Comparison of ENCODE assay signal across 8 cellular contexts in genomic region chr2:238425979-238426567, GRCh38. TPM values are rescaled to one million over a fixed set of nuclear protein-coding genes. Genes with fewer than 3 reads are reported as not detected.
A peak's percentile ranks its signal among the peaks of the same experiment; 100 is the strongest.
DNase-seq lines count a peak whose midpoint lies in the region; ATAC-seq and TF ChIP-seq lines count a peak whose summit lies in the region.

No MANE protein-coding gene starts in this region.

- TF ChIP-seq EP300 in tibial nerve (IDR thresholded peaks at IDR 0.05), result no peak

- TF ChIP-seq POLR2A in Peyer's patch (IDR thresholded peaks at IDR 0.05), result no peak
- no peak for TF ChIP-seq POLR2A in tibial nerve (IDR thresholded peaks at IDR 0.05)

- H3K27me3 ChIP-seq in Peyer's patch, result no peaks in the 10 kb centered on the region
- H3K27me3 ChIP-seq in lung (ENCODE audit: control insufficient read depth, insufficient read depth), result no peaks in the 10 kb centered on the region
- no peaks in the 10 kb centered on the region for H3K27me3 ChIP-seq in tibial nerve

- peaks cover 0 to 9% (median 0%) of the 10 kb centered on the region in 3 donors for H3K36me3 ChIP-seq in Peyer's patch
- peaks cover 0 to 3% of the 10 kb centered on the region in 2 donors for H3K36me3 ChIP-seq in lung (ENCODE audit: control insufficient read depth in 2 of 2, insufficient read depth in 2 of 2, low read length in 2 of 2)
- peaks cover 0 to 12% (median 0%) of the 10 kb centered on the region in 3 donors for H3K36me3 ChIP-seq in tibial nerve

- peak; percentile 19 for ATAC-seq in GM18907 (IDR thresholded peaks at IDR 0.05; ENCODE audit: unreplicated experiment)
- peak; percentile 26 for ATAC-seq in HG03342 (IDR thresholded peaks at IDR 0.05; ENCODE audit: unreplicated experiment)
- ATAC-seq in lung (ENCODE audit: insufficient read depth, low FRiP score), result no peak

- H3K27ac ChIP-seq in C4-2B, result peak overlapping the region; percentile 94
- H3K27ac ChIP-seq in Peyer's patch, result peak overlapping the region; percentile 88 to 97 (median 94)
- peak overlapping the region; percentile 92 to 98 for H3K27ac ChIP-seq in lung (ENCODE audit: low read depth in 1 of 2, low read length in 1 of 2)
- peak overlapping the region; percentile 75 to 95 (median 86) for H3K27ac ChIP-seq in tibial nerve

- H3K4me3 ChIP-seq in Peyer's patch (peak overlapping the region; percentile 94 to 98 (median 98)), lung (peak overlapping the region; percentile 92), tibial nerve (peak overlapping the region; percentile 49 to 93 (median 74))

- DNase-seq in Peyer's patch (peak in 1 of 3 donors; percentile 20), dedifferentiated amniotic fluid mesenchymal stem cell (ENCODE audit: extremely low spot score) (peak; percentile 15), lung (ENCODE audit: low spot score) (no peak), tibial nerve (ENCODE audit: low spot score in 2 of 2) (no peak), CD1c-positive myeloid dendritic cell (ENCODE audit: extremely low spot score) (no peak)

- H3K4me1 ChIP-seq in Peyer's patch (peaks cover 0 to 19% (median 5%) of the 10 kb centered on the region in 4 donors), lung (ENCODE audit: control insufficient read depth in 2 of 2, insufficient read depth in 2 of 2, low read length in 2 of 2) (peaks cover 0 to 19% of the 10 kb centered on the region in 2 donors), tibial nerve (peaks cover 0 to 47% (median 32%) of the 10 kb centered on the region in 4 donors)

- no peaks in the 10 kb centered on the region for H3K9me3 ChIP-seq in Peyer's patch
- H3K9me3 ChIP-seq in lung (ENCODE audit: control insufficient read depth in 2 of 2, insufficient read depth in 1 of 2, low read length in 1 of 2), result peaks cover 0 to 3% of the 10 kb centered on the region in 2 donors
- H3K9me3 ChIP-seq in tibial nerve, result peaks cover 0 to 13% (median 0%) of the 10 kb centered on the region in 4 donors

- 12 to 16% methylated on average over 24 of the region's 24 CpGs for WGBS in lung, 2 donors
- 1 to 6% methylated on average over 15 to 24 of the region's 24 CpGs for WGBS in tibial nerve, 2 donors

- no peak for TF ChIP-seq CTCF in C4-2B (conservative IDR thresholded peaks at IDR 0.05)
- TF ChIP-seq CTCF in Peyer's patch (IDR thresholded peaks at IDR 0.05), result no peak
- no peak for TF ChIP-seq CTCF in lung (IDR thresholded peaks at IDR 0.05; ENCODE audit: control extremely low read depth, extremely low read depth)
- no peak for TF ChIP-seq CTCF in tibial nerve (IDR thresholded peaks at IDR 0.05)

RNA-seq across cellular contexts. Expression of gene ASB1, which starts 0.7 kb away (rescaled TPM):
- total RNA-seq in Peyer's patch (10 to 100 TPM; 17.5 to 62.7 (median 24.9) TPM), lung (10 to 100 TPM; 18.2 to 34.9 TPM), tibial nerve (10 to 100 TPM; 21.3 to 26.0 (median 24.2) TPM)
- polyA plus RNA-seq in lung, result 10 to 100 TPM; 17.7 to 22.9 TPM
